ENCODE assay signal across 19 cellular contexts in genomic region chr9:100294806-100295205, GRCh38.
"Had no signal": no experiment of that assay in that cellular context is flagged by ENCODE, and none has a peak within 500 bp of the region (broad histone marks: within the 10 kb centered on the region; RNA-seq: fewer than 3 reads in every experiment).

No MANE protein-coding gene starts in this region.

- H3K4me3 ChIP-seq: cardiac muscle cell, hepatocyte, spleen, tibial artery had no signal

- H3K9me3 Mint-ChIP-seq: activated naive CD4-positive, alpha-beta T cell treated with anti-CD3 and anti-CD28 coated beads, Interleukin-2, amount 50 U/mL, for 72 hours; natural killer cell treated with Interleukin-12 subunit alpha and Interleukin-12 subunit beta and Interleukin-15 and Interleukin-18, amount 100 ng/mL, for 72 hours; T-helper 2 cell treated with Interferon-gamma antibody and Interleukin-4, amounts not matched to agents 5 μg/mL and 100 μg/mL, for 36 hours had no signal

- ATAC-seq: activated CD8-positive, alpha-beta T cell treated with anti-CD3 and anti-CD28 coated beads, Interleukin-2, amount 10 ng/mL, durations not matched to agents 7 days and 5 days; activated naive CD4-positive, alpha-beta T cell treated with anti-CD3 and anti-CD28 coated beads, Interleukin-2, amount 50 U/mL, for 72 hours; natural killer cell treated with Interleukin-12 subunit alpha and Interleukin-12 subunit beta and Interleukin-15 and Interleukin-18, amount 100 ng/mL, for 72 hours had no signal

- H2AFZ ChIP-seq: hepatocyte, parathyroid adenoma had no signal

- H3K4me3 Mint-ChIP-seq: activated CD4-positive, alpha-beta T cell treated with anti-CD3 and anti-CD28 coated beads, Interleukin-2, amount 10 ng/mL, durations not matched to agents 24 days and 14 days; activated CD8-positive, alpha-beta T cell treated with anti-CD3 and anti-CD28 coated beads, Interleukin-2, amount 10 ng/mL, durations not matched to agents 7 days and 5 days; natural killer cell treated with Interleukin-12 subunit alpha and Interleukin-12 subunit beta and Interleukin-15 and Interleukin-18, amount 100 ng/mL, for 72 hours; T-helper 2 cell treated with Interferon-gamma antibody and Interleukin-4, amounts not matched to agents 5 μg/mL and 100 μg/mL, for 36 hours had no signal

- H3K4me2 ChIP-seq: hepatocyte had no signal

- H3K27me3 ChIP-seq: cardiac muscle cell, hepatocyte, neutrophil, spleen, tibial artery had no signal

- H3K4me1 ChIP-seq: parathyroid adenoma, spleen, tibial artery had no signal

- H3K9me3 ChIP-seq: neutrophil, spleen, tibial artery had no signal

- H3K27ac Mint-ChIP-seq: activated CD4-positive, alpha-beta T cell treated with anti-CD3 and anti-CD28 coated beads, Interleukin-2, amount 10 ng/mL, durations not matched to agents 24 days and 14 days; activated CD8-positive, alpha-beta T cell treated with anti-CD3 and anti-CD28 coated beads, Interleukin-2, amount 10 ng/mL, durations not matched to agents 7 days and 5 days had no signal

- H3K27ac ChIP-seq: cardiac muscle cell, epithelial cell of prostate, hepatocyte, neutrophil, parathyroid adenoma, spleen, tibial artery had no signal

- H3K27me3 Mint-ChIP-seq: activated CD4-positive, alpha-beta T cell treated with anti-CD3 and anti-CD28 coated beads, Interleukin-2, amount 10 ng/mL, durations not matched to agents 24 days and 14 days; natural killer cell treated with Interleukin-12 subunit alpha and Interleukin-12 subunit beta and Interleukin-15 and Interleukin-18, amount 100 ng/mL, for 72 hours had no signal

- H3K79me2 ChIP-seq: parathyroid adenoma had no signal

- DNase-seq: activated CD4-positive, alpha-beta T cell treated with anti-CD3 and anti-CD28 coated beads, Interleukin-2, amount 10 ng/mL, durations not matched to agents 24 days and 14 days; activated CD4-positive, CD25-positive, alpha-beta regulatory T cell; activated CD8-positive, alpha-beta T cell treated with anti-CD3 and anti-CD28 coated beads, Interleukin-2, amount 10 ng/mL, durations not matched to agents 7 days and 5 days; activated effector memory CD4-positive, alpha-beta T cell treated with anti-CD3 and anti-CD28 coated beads, Interleukin-2, amount 50 U/mL, for 16 hours; activated T-cell treated with anti-CD3 and anti-CD28 coated beads, Interleukin-2, amount 50 U/mL, for 48 hours; amniotic stem cell; foreskin fibroblast; spleen; stimulated activated CD4-positive, alpha-beta T cell treated with anti-CD3 and anti-CD28 coated beads, Interleukin-4, amount 100 ng/mL, for 4 hours; stimulated activated naive CD4-positive, alpha-beta T cell; tibial artery had no signal
